22 cellular contexts compared by ENCODE assay signal in the genomic region with DNA sequence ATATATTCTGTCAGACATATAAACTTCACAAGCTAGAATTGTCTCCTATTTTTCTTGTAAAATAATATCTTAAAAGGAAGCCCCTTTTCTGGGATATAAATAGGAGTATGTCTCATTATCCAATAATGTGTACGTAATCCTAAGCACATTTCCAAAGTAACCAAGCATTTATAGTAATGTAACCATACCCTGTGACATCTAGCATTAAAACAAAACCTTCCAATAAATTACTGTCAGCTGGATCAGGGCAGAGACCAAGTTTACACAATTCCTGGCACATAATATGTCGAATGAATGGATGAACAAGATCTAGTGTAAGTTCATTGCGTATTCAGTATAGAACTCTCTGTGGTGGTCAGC. TPM values are rescaled to one million over a fixed set of nuclear protein-coding genes. Genes with fewer than 3 reads are reported as not detected.
DNase-seq lines count a peak whose midpoint lies in the region; ATAC-seq and TF ChIP-seq lines count a peak whose summit lies in the region.
"Had no signal": no experiment of that assay in that cellular context is flagged by ENCODE, and none has a peak within 500 bp of the region (broad histone marks: within the 10 kb centered on the region; RNA-seq: fewer than 3 reads in every experiment).

No MANE protein-coding gene starts in this region.

- TF ChIP-seq POLR2A in tibial nerve (IDR thresholded peaks at IDR 0.05): no peak

- in situ Hi-C loops in astrocyte of the spinal cord (cut with HindIII; ENCODE audit: low sequenced_read_pairs): no loop called here

- TF ChIP-seq EP300 in tibial nerve (IDR thresholded peaks at IDR 0.05): no peak

- H3K36me3 ChIP-seq in skeletal muscle tissue (ENCODE audit: control insufficient read depth in 3 of 3, insufficient read depth in 3 of 3, low read length in 3 of 3): no peaks in the 10 kb centered on the region
- H3K36me3 ChIP-seq in tibial nerve: no peaks in the 10 kb centered on the region
- H3K36me3 ChIP-seq: lower lobe of right lung had no signal

- H3K4me3 ChIP-seq in astrocyte of the spinal cord (ENCODE audit: low read depth, low read length): no peak overlapping the region
- no peak overlapping the region for H3K4me3 ChIP-seq in skeletal muscle tissue (ENCODE audit: low read length in 3 of 3)
- H3K4me3 ChIP-seq in tibial nerve: no peak overlapping the region
- H3K4me3 ChIP-seq: lower lobe of right lung had no signal

- DNase-seq in HEK293T (ENCODE audit: extremely low spot score): no peak
- DNase-seq in astrocyte of the spinal cord (ENCODE audit: low read depth, low spot score): peak; percentile 58
- DNase-seq in left lobe of liver (ENCODE audit: low spot score): no peak
- no peak for DNase-seq in tibial nerve (ENCODE audit: low spot score in 2 of 2)
- no peak for DNase-seq in NCI-H82 treated with DMSO at 0.1 percent for 48 hours (lab: John Stamatoyannopoulos, UW; ENCODE audit: unreplicated experiment)
- DNase-seq: activated CD4-positive, alpha-beta memory T cell treated with anti-CD3 and anti-CD28 coated beads for 36 hours; activated naive CD4-positive, alpha-beta T cell treated with anti-CD3 and anti-CD28 coated beads for 36 hours; CD4-positive, alpha-beta T cell; cortex of kidney; KBM-7; lower lobe of right lung; naive thymus-derived CD4-positive, alpha-beta T cell; NCI-H2081; NCI-H526; posterior cingulate gyrus; SIG-M5; stimulated activated naive B cell treated with anti-CD40 and anti-IgM and Interleukin-4, amounts not matched to agents 10 μg/mL and 1 μg/mL and 100 μg/mL, for 72 hours; T-helper 2 cell had no signal

- WGBS in tibial nerve, 2 donors: 60% methylated on average over 3 of the region's 3 CpGs

- H3K27me3 ChIP-seq in skeletal muscle tissue (ENCODE audit: control insufficient read depth in 3 of 3, insufficient read depth in 3 of 3, low read length in 3 of 3): no peaks in the 10 kb centered on the region
- H3K27me3 ChIP-seq in tibial nerve: no peaks in the 10 kb centered on the region

- H3K4me1 ChIP-seq in skeletal muscle tissue (ENCODE audit: control insufficient read depth in 3 of 3, insufficient read depth in 3 of 3, low read length in 3 of 3): peaks cover 48 to 56% (median 50%) of the 10 kb centered on the region in 3 donors
- H3K4me1 ChIP-seq in tibial nerve: peaks cover 0 to 81% (median 18%) of the 10 kb centered on the region in 4 donors

- H3K27ac ChIP-seq in skeletal muscle tissue (ENCODE audit: low read depth, low read length) (peak overlapping the region; percentile 46), tibial nerve (peak overlapping the region in 2 of 4 donors; percentile 68 to 84)
- H3K27ac ChIP-seq: lower lobe of right lung had no signal

- no peak overlapping the region for H3K9ac ChIP-seq in skeletal muscle tissue (ENCODE audit: low read depth in 1 of 3, low read length in 3 of 3)

- POLR2A ChIA-PET in HEK293T (lab: Yijun Ruan, JAX): interaction anchor here (1.2 kb wide), 1 partner anchor 10 kb away, joined by 3 read pairs; no protein-coding TSS in a partner anchor

- ATAC-seq in left lobe of liver (peak; percentile 23), GM21576 (IDR thresholded peaks at IDR 0.05; ENCODE audit: unreplicated experiment) (no peak), GM21786 (IDR thresholded peaks at IDR 0.05; ENCODE audit: unreplicated experiment) (no peak)
- ATAC-seq: lower lobe of right lung; naive thymus-derived CD4-positive, alpha-beta T cell; stimulated activated naive B cell treated with anti-CD40 and anti-IgM and Interleukin-4, amounts not matched to agents 10 μg/mL and 1 μg/mL and 100 μg/mL, for 72 hours had no signal

- TF ChIP-seq CTCF in astrocyte of the spinal cord (IDR thresholded peaks at IDR 0.05; ENCODE audit: low read depth, low read length): no peak
- no peak for TF ChIP-seq CTCF in tibial nerve (IDR thresholded peaks at IDR 0.05)

- H3K9me3 ChIP-seq in skeletal muscle tissue (ENCODE audit: control insufficient read depth in 3 of 3, low read length in 3 of 3) (no peaks in the 10 kb centered on the region), tibial nerve (no peaks in the 10 kb centered on the region)
- H3K9me3 ChIP-seq: lower lobe of right lung had no signal

- CTCF ChIA-PET in HEK293T (lab: Yijun Ruan, JAX): interaction anchor here (1.8 kb wide), 1 partner anchor 15 kb away, joined by 5 read pairs; no protein-coding TSS in a partner anchor

TF ChIP-seq in HEK293T, 16 proteins besides CTCF, POLR2A, EP300 and RAD21:
- no peak for TF ChIP-seq ZNF384 (IDR thresholded peaks at IDR 0.05)
- TF ChIP-seq, protein P1, sequence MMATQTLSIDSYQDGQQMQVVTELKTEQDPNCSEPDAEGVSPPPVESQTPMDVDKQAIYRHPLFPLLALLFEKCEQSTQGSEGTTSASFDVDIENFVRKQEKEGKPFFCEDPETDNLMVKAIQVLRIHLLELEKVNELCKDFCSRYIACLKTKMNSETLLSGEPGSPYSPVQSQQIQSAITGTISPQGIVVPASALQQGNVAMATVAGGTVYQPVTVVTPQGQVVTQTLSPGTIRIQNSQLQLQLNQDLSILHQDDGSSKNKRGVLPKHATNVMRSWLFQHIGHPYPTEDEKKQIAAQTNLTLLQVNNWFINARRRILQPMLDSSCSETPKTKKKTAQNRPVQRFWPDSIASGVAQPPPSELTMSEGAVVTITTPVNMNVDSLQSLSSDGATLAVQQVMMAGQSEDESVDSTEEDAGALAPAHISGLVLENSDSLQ (IDR thresholded peaks at IDR 0.05): peak; percentile 91
- no peak for TF ChIP-seq HDGF (IDR thresholded peaks at IDR 0.05; ENCODE audit: borderline replicate concordance)
- no peak for TF ChIP-seq TARDBP (IDR thresholded peaks at IDR 0.05)
- no peak for TF ChIP-seq CTBP1 (IDR thresholded peaks at IDR 0.05; ENCODE audit: borderline replicate concordance)
- TF ChIP-seq FOXK2 (IDR thresholded peaks at IDR 0.05): no peak
- TF ChIP-seq LEF1 (IDR thresholded peaks at IDR 0.05; ENCODE audit: borderline replicate concordance): no peak

RNA-seq across cellular contexts. Expression of gene CPED1, which starts 14.2 kb away (rescaled TPM):
- total RNA-seq in left lobe of liver: 34.6 TPM
- total RNA-seq in skeletal muscle tissue: 14.6 TPM
- total RNA-seq in tibial nerve: 10 to 100 TPM; 15.0 to 32.1 (median 21.8) TPM
- total RNA-seq: activated CD4-positive, alpha-beta memory T cell treated with anti-CD3 and anti-CD28 coated beads for 36 hours; activated naive CD4-positive, alpha-beta T cell treated with anti-CD3 and anti-CD28 coated beads for 36 hours; OCI-LY7 had no signal

RNA-seq across cellular contexts. Expression of gene ING3, which starts 52.2 kb away (rescaled TPM):
- total RNA-seq in left lobe of liver (5.4 TPM), skeletal muscle tissue (11.5 TPM), tibial nerve (10 to 100 TPM in 2 of 4 donors, 1 to 10 TPM in 2; 9.4 to 21.3 (median 11.4) TPM)
